ENCODE assay signal across 1 cellular context in the genomic region with DNA sequence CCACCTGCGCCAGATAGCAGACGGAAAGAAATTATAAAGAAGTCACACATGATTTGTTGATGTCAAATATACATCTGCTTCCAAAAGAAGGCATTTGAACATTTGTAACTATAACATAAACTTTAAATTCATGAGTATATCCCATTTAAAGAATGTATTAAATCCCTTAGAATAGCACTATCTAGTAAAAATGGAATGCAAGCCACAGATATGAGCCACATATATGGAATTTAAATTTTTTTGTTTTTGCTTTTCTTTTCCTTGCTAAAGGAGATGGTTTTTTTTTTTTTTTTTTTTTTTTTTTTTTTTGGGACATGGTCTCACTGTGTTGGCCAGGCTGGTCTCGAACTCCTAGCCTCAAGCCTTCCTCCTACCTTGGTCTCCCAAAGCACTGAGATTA.
TF ChIP-seq lines count a peak whose summit lies in the region.

No MANE protein-coding gene starts in this region.

TF ChIP-seq in GM23338, 12 proteins besides CTCF, POLR2A, EP300 and RAD21 (continued from another document):
- TF ChIP-seq REST (IDR thresholded peaks at IDR 0.05; ENCODE audit: unreplicated experiment) (no peak), POLR2AphosphoS5 (IDR thresholded peaks at IDR 0.05; ENCODE audit: low read depth) (no peak)
